In genomic region chr5:111068208-111068607, GRCh38 we compare ENCODE assay signal across 21 cellular contexts. TPM values are rescaled to one million over a fixed set of nuclear protein-coding genes. Genes with fewer than 3 reads are reported as not detected.
DNase-seq lines count a peak whose midpoint lies in the region; ATAC-seq, FAIRE-seq and TF ChIP-seq lines count a peak whose summit lies in the region.
"Had no signal": no experiment of that assay in that cellular context is flagged by ENCODE, and none has a peak within 500 bp of the region (broad histone marks: within the 10 kb centered on the region; RNA-seq: fewer than 3 reads in every experiment).

No MANE protein-coding gene starts in this region.

- H2BK15ac ChIP-seq in mesendoderm (replicated peaks; ENCODE audit: low read depth): no peak overlapping the region

- TF ChIP-seq CTCF in HEK293 (tag by site-specific recombination; IDR thresholded peaks at IDR 0.05) (no peak), K562 (IDR thresholded peaks at IDR 0.05 in 2 of 3, conservative IDR thresholded peaks at IDR 0.05 in 1 of 3; ENCODE audit: insufficient read depth in 2 of 3, low read depth in 1 of 3, low read length in 3 of 3) (no peak), fibroblast of mammary gland (conservative IDR thresholded peaks at IDR 0.05; ENCODE audit: control insufficient read depth, insufficient read depth, low read depth, low read length) (no peak)

- H3K23ac ChIP-seq in mesendoderm (ENCODE audit: low read length): no peak overlapping the region

- H3K56ac ChIP-seq in mesendoderm (ENCODE audit: low read length): no peak overlapping the region

- H3K4me2 ChIP-seq in K562 (ENCODE audit: insufficient read depth, low read length): no peak overlapping the region
- no peak overlapping the region for H3K4me2 ChIP-seq in mesendoderm (ENCODE audit: low read length)
- H3K4me2 ChIP-seq: SK-N-SH had no signal

- H3K9me1 ChIP-seq in K562 (ENCODE audit: control insufficient read depth, insufficient read depth, low read length): no peaks in the 10 kb centered on the region

- no peak overlapping the region for H2AFZ ChIP-seq in K562 (ENCODE audit: low read depth, low read length)

- no peak for FAIRE-seq in K562 (lab: Jason Lieb, UNC)
- FAIRE-seq: GM12891 had no signal

- intact Hi-C loops in K562 (cut with micrococcal nuclease): no loop called here

- no peak overlapping the region for H3K4me3 ChIP-seq in HEK293 (ENCODE audit: low read depth, low read length)
- no peak overlapping the region for H3K4me3 ChIP-seq in K562
- no peak overlapping the region for H3K4me3 ChIP-seq in fibroblast of mammary gland (ENCODE audit: control insufficient read depth, low read depth, low read length)
- no peak overlapping the region for H3K4me3 ChIP-seq in mesendoderm (ENCODE audit: low read length)

- in situ Hi-C loops in K562 (cut with MboI): no loop called here

- H3K18ac ChIP-seq in mesendoderm (ENCODE audit: low read length): no peak overlapping the region

- no peak overlapping the region for H3K4ac ChIP-seq in mesendoderm (ENCODE audit: low read depth, low read length)

- no peak for DNase-seq in K562 (ENCODE audit: extremely low read depth in 1 of 4, low spot score in 3 of 4)
- peak; percentile 75 for DNase-seq in fibroblast of mammary gland (ENCODE audit: low read depth)
- peak; percentile 27 for DNase-seq in mesendoderm
- no peak for DNase-seq in NCI-H1417 treated with DMSO at 0.1 percent for 48 hours (lab: John Stamatoyannopoulos, UW)
- no peak for DNase-seq in HuH-7.5 (ENCODE audit: low spot score)
- DNase-seq: CD4-positive, CD25-positive, alpha-beta regulatory T cell; DND-41; H7; KG1; NCI-H1092; NCI-H146; NCI-H2029; NCI-H226; NCI-H510A treated with DMSO at 0.1 percent for 48 hours; NCI-H748 treated with DMSO at 0.1 percent for 48 hours; NK-92 treated with Interleukin-12 subunit alpha and Interleukin-12 subunit beta, amount 100 ng/mL, for 24 hours; SIG-M5; SK-N-SH had no signal

- no peaks in the 10 kb centered on the region for H4K20me1 ChIP-seq in K562 (replicated peaks; ENCODE audit: control insufficient read depth, insufficient read depth, low read length)

- BruUV-seq in K562 (replicated peaks; lab: Mats Ljungman, UMichigan): no TSS peak

- no peaks in the 10 kb centered on the region; the same call in 1 of the 2 replicates for H3K4me1 ChIP-seq in HEK293 (ENCODE audit: control insufficient read depth, insufficient read depth, low read length)
- H3K4me1 ChIP-seq in K562 (replicated peaks in 1 of 2; ENCODE audit: control insufficient read depth in 2 of 2, insufficient read depth in 2 of 2, low read length in 2 of 2): peaks cover 0 to 8% of the 10 kb centered on the region in 2 experiments; a peak in 2 of 5 replicates
- H3K4me1 ChIP-seq in mesendoderm (ENCODE audit: control insufficient read depth, low read depth, low read length): no peaks in the 10 kb centered on the region

- no peaks in the 10 kb centered on the region for H3K79me2 ChIP-seq in K562 (ENCODE audit: control insufficient read depth, insufficient read depth, low read length)
- H3K79me2 ChIP-seq in mesendoderm (ENCODE audit: control insufficient read depth, insufficient read depth, low read length): no peaks in the 10 kb centered on the region

- no peak overlapping the region for H2BK5ac ChIP-seq in mesendoderm (ENCODE audit: low read length)

- ATAC-seq in K562: no peak
- no peak for ATAC-seq in HG03460 (IDR thresholded peaks at IDR 0.05; ENCODE audit: unreplicated experiment)

- no peaks in the 10 kb centered on the region for H3K36me3 ChIP-seq in HEK293 (ENCODE audit: control insufficient read depth in 2 of 2, insufficient read depth in 1 of 2, low read length in 2 of 2)
- no peaks in the 10 kb centered on the region for H3K36me3 ChIP-seq in K562 (ENCODE audit: control insufficient read depth, insufficient read depth, low read length)
- H3K36me3 ChIP-seq in mesendoderm (ENCODE audit: control insufficient read depth, insufficient read depth, low read length): no peaks in the 10 kb centered on the region

- H4K8ac ChIP-seq in mesendoderm (ENCODE audit: low read depth, low read length): no peak overlapping the region

- TF ChIP-seq POLR2A in K562 (conservative IDR thresholded peaks at IDR 0.05): no peak

- no peak overlapping the region for H2BK120ac ChIP-seq in mesendoderm (ENCODE audit: low read depth, low read length)

- POLR2A ChIA-PET in HEK293 (lab: Yijun Ruan, JAX) (no interaction called here), K562 (lab: Yijun Ruan, JAX) (no interaction called here)

- WGBS in K562 (ENCODE audit: insufficient coverage, low coverage, missing lambda C conversion rate): 0% methylated on average over 2 of the region's 2 CpGs
- 100% methylated on average over 1 of the region's 2 CpGs for WGBS in mesendoderm (ENCODE audit: extremely low coverage, insufficient coverage, low lambda C conversion rate)

- H3K9ac ChIP-seq in K562 (ENCODE audit: insufficient read depth in 1 of 2, low read depth in 2 of 2, low read length in 2 of 2) (no peak overlapping the region), mesendoderm (ENCODE audit: low read length) (no peak overlapping the region)
- H3K9ac ChIP-seq: SK-N-SH had no signal

- no peak for TF ChIP-seq EP300 in K562 (IDR thresholded peaks at IDR 0.05; ENCODE audit: low read length)

- H2AK5ac ChIP-seq in mesendoderm (ENCODE audit: low read length): no peak overlapping the region

- no peaks in the 10 kb centered on the region for H3K9me3 ChIP-seq in HEK293 (ENCODE audit: control insufficient read depth, insufficient read depth, low read depth, low read length)
- H3K9me3 ChIP-seq in K562 (replicated peaks; ENCODE audit: control insufficient read depth, insufficient read depth, low read depth, low read length): no peaks in the 10 kb centered on the region
- H3K9me3 ChIP-seq: SK-N-SH had no signal

- TF ChIP-seq RAD21 in K562 (CRISPR knock-in tag; conservative IDR thresholded peaks at IDR 0.05 in 1 of 2, IDR thresholded peaks at IDR 0.05 in 1 of 2): no peak

- H4K5ac ChIP-seq in mesendoderm (ENCODE audit: low read length): no peak overlapping the region

- no peaks in the 10 kb centered on the region for H3K79me1 ChIP-seq in mesendoderm (ENCODE audit: low read length)

- H3K27ac ChIP-seq in HEK293 (ENCODE audit: extremely low read depth, low read depth, low read length) (no peak overlapping the region), K562 (ENCODE audit: extremely low read depth, low read depth, low read length) (no peak overlapping the region), mesendoderm (ENCODE audit: low read depth, low read length) (no peak overlapping the region)

- H3K27me3 ChIP-seq in K562 (ENCODE audit: control insufficient read depth in 2 of 2, insufficient read depth in 2 of 2, low read length in 2 of 2): peaks cover 21 to 23% of the 10 kb centered on the region in 2 experiments; a peak in 4 of 5 replicates
- H3K27me3 ChIP-seq in mesendoderm (ENCODE audit: insufficient read depth, low read length, poor library complexity): peaks cover 12% of the 10 kb centered on the region

- CTCF ChIA-PET in HEK293 (lab: Yijun Ruan, JAX) (no interaction called here), K562 (lab: Yijun Ruan, JAX; ENCODE audit: low intra/inter-chr PET ratio) (no interaction called here)

TF ChIP-seq in HEK293, 187 proteins besides CTCF, POLR2A, EP300 and RAD21 (continues in another document):
- TF ChIP-seq ZNF660 (tag by site-specific recombination; IDR thresholded peaks at IDR 0.05): peak; percentile 29; the same call in 1 of the 2 replicates
- no peak for TF ChIP-seq ZNF404 (tag by site-specific recombination; IDR thresholded peaks at IDR 0.05)

RNA-seq across cellular contexts. Expression of gene TSLP, which starts 3.3 kb away (rescaled TPM):
- 0.39 TPM in 1 of 2 replicates, not detected in the other for total RNA-seq in K562 (2011; cell fraction: chromatin; rRNA removed; ENCODE audit: low replicate concordance)
- 0.26 TPM in 1 of 2 replicates, not detected in the other for total RNA-seq in K562 (2011; cell fraction: nucleolus; rRNA removed)
- total RNA-seq in K562 (2011; cell fraction: nucleoplasm; rRNA removed): 0.51 and 0.69 TPM in 2 replicates
- total RNA-seq in K562 (2014; rRNA removed): 0.09 and 0.41 TPM in 2 replicates
- total RNA-seq in K562 (2014; rRNA removed; fragmentation: Illumina TruSeq; extraction: Trizol): 0.80 and 1.1 TPM in 2 replicates
- 0.38 and 0.40 TPM in 2 replicates for total RNA-seq in K562 (2015; rRNA removed; fragmentation: Illumina TruSeq; extraction: Trizol)
- total RNA-seq in K562 (2021): 1.3 and 1.7 TPM in 2 replicates
- polyA plus RNA-seq in K562 (2011; rRNA removed): 0.74 and 1.0 TPM in 2 replicates
- 0.18 and 0.35 TPM in 2 replicates for polyA plus RNA-seq in K562 (2011; cell fraction: cytosol; rRNA removed)
- 0.21 and 0.38 TPM in 2 replicates for polyA plus RNA-seq in K562 (2011; cell fraction: nucleus; rRNA removed)
- 1.1 and 4.6 TPM in 2 replicates for polyA plus RNA-seq in K562 (2012)
- 1.6 and 1.8 TPM in 2 replicates for polyA plus RNA-seq in K562 (2014; fragmentation: Illumina TruSeq; extraction: Trizol)
- 1 to 10 TPM; 2.4 to 2.8 TPM for polyA plus RNA-seq in K562 (2014; fragmentation: Nextera tagmentation; extraction: Ambion mirVana)
- polyA plus RNA-seq in K562 (2014; rRNA removed): 1.2 and 1.6 TPM in 2 replicates
- polyA minus RNA-seq in K562 (2011; rRNA and poly(A)+ RNA removed): 0.63 and 0.84 TPM in 2 replicates
- polyA minus RNA-seq in K562 (2011; cell fraction: cytosol; rRNA and poly(A)+ RNA removed): not detected in 2 replicates
- 0.56 and 0.81 TPM in 2 replicates for polyA minus RNA-seq in K562 (2011; cell fraction: nucleus; rRNA and poly(A)+ RNA removed)
- polyA plus RNA-seq in mesendoderm (2013, experiment 1 of 2): 1.1 TPM
- 1.1 TPM for polyA plus RNA-seq in mesendoderm (2013, experiment 2 of 2)
- total RNA-seq: CD4-positive, CD25-positive, alpha-beta regulatory T cell had no signal
- polyA plus RNA-seq: CD4-positive, CD25-positive, alpha-beta regulatory T cell had no signal

RNA-seq across cellular contexts. Expression of gene WDR36, which starts 23.9 kb away (rescaled TPM):
- 52.2 and 111 TPM in 2 replicates for total RNA-seq in K562 (2011; cell fraction: chromatin; rRNA removed; ENCODE audit: low replicate concordance)
- total RNA-seq in K562 (2011; cell fraction: nucleolus; rRNA removed): 46.2 and 48.2 TPM in 2 replicates
- total RNA-seq in K562 (2011; cell fraction: nucleoplasm; rRNA removed): 40.4 and 54.4 TPM in 2 replicates
- 40.8 and 52.9 TPM in 2 replicates for total RNA-seq in K562 (2014; rRNA removed)
- total RNA-seq in K562 (2014; rRNA removed; fragmentation: Illumina TruSeq; extraction: Trizol): 64.9 and 69.0 TPM in 2 replicates
- total RNA-seq in K562 (2015; rRNA removed; fragmentation: Illumina TruSeq; extraction: Trizol): 60.6 and 63.7 TPM in 2 replicates
- 64.2 and 67.7 TPM in 2 replicates for total RNA-seq in K562 (2021)
- 49.9 and 68.0 TPM in 2 replicates for polyA plus RNA-seq in K562 (2011; rRNA removed)
- 13.3 and 24.9 TPM in 2 replicates for polyA plus RNA-seq in K562 (2011; cell fraction: cytosol; rRNA removed)
- polyA plus RNA-seq in K562 (2011; cell fraction: nucleus; rRNA removed): 35.2 and 48.5 TPM in 2 replicates
- polyA plus RNA-seq in K562 (2012): 13.7 and 19.0 TPM in 2 replicates
- 38.2 and 41.5 TPM in 2 replicates for polyA plus RNA-seq in K562 (2014; fragmentation: Illumina TruSeq; extraction: Trizol)
- polyA plus RNA-seq in K562 (2014; fragmentation: Nextera tagmentation; extraction: Ambion mirVana): 10 to 100 TPM; 28.1 to 32.2 TPM
- polyA plus RNA-seq in K562 (2014; rRNA removed): 25.7 and 28.8 TPM in 2 replicates
- 139 and 148 TPM in 2 replicates for polyA minus RNA-seq in K562 (2011; rRNA and poly(A)+ RNA removed)
- 43.2 and 67.2 TPM in 2 replicates for polyA minus RNA-seq in K562 (2011; cell fraction: cytosol; rRNA and poly(A)+ RNA removed)
- 88.1 and 171 TPM in 2 replicates for polyA minus RNA-seq in K562 (2011; cell fraction: nucleus; rRNA and poly(A)+ RNA removed)
- 21.8 TPM for polyA plus RNA-seq in mesendoderm (2013, experiment 1 of 2)
- polyA plus RNA-seq in mesendoderm (2013, experiment 2 of 2): 20.8 TPM

Comparison
In these comparisons a context has a peak if more than half of its experiments do, and no peak if none do; other contexts are left out.
1. DNase-seq: peak in fibroblast of mammary gland (single experiment) and mesendoderm (single experiment); none in K562 (0 of 4), NCI-H1417 treated with DMSO at 0.1 percent for 48 hours (single experiment) and HuH-7.5 (single experiment).
2. Of the 44 proteins assayed by ChIP-seq in both K562 and HEK293: peak only in K562: none; only in HEK293: ATF2; in both: none; in neither: 43.